ENCODE assay signal across 34 cellular contexts in genomic region chr1:57520743-57521142, GRCh38.
"Had no signal": no experiment of that assay in that cellular context is flagged by ENCODE, and none has a peak within 500 bp of the region (broad histone marks: within the 10 kb centered on the region; RNA-seq: fewer than 3 reads in every experiment).

No MANE protein-coding gene starts in this region.

- H3K4me1 Mint-ChIP-seq: activated CD4-positive, alpha-beta memory T cell treated with anti-CD3 and anti-CD28 coated beads, Interleukin-2, amount 10 ng/mL, durations not matched to agents 7 days and 5 days; activated CD4-positive, alpha-beta T cell treated with anti-CD3 and anti-CD28 coated beads for 36 hours; activated CD4-positive, alpha-beta T cell treated with anti-CD3 and anti-CD28 coated beads, Interleukin-2, amount 10 ng/mL, durations not matched to agents 7 days and 5 days; activated CD8-positive, alpha-beta memory T cell treated with anti-CD3 and anti-CD28 coated beads, Interleukin-2, amount 10 ng/mL, durations not matched to agents 7 days and 5 days; activated naive CD8-positive, alpha-beta T cell treated with anti-CD3 and anti-CD28 coated beads for 36 hours had no signal

- H3K4me1 ChIP-seq: adrenal gland, body of pancreas, breast epithelium had no signal

- H3K36me3 Mint-ChIP-seq: activated CD8-positive, alpha-beta memory T cell treated with anti-CD3 and anti-CD28 coated beads, Interleukin-2, amount 10 ng/mL, durations not matched to agents 7 days and 5 days; activated naive CD4-positive, alpha-beta T cell treated with anti-CD3 and anti-CD28 coated beads, Interleukin-2, amount 50 U/mL, for 72 hours; activated naive CD8-positive, alpha-beta T cell treated with anti-CD3 and anti-CD28 coated beads for 36 hours had no signal

- H3K27me3 Mint-ChIP-seq: activated CD4-positive, alpha-beta memory T cell treated with anti-CD3 and anti-CD28 coated beads, Interleukin-2, amount 10 ng/mL, durations not matched to agents 7 days and 5 days; activated CD8-positive, alpha-beta memory T cell treated with anti-CD3 and anti-CD28 coated beads, Interleukin-2, amount 10 ng/mL, durations not matched to agents 7 days and 5 days had no signal

- H3K36me3 ChIP-seq: adrenal gland, brain microvascular endothelial cell, breast epithelium had no signal

- H3K4me3 Mint-ChIP-seq: activated CD4-positive, alpha-beta memory T cell treated with anti-CD3 and anti-CD28 coated beads, Interleukin-2, amount 10 ng/mL, durations not matched to agents 7 days and 5 days; activated CD4-positive, alpha-beta T cell treated with anti-CD3 and anti-CD28 coated beads for 36 hours; activated CD4-positive, alpha-beta T cell treated with anti-CD3 and anti-CD28 coated beads, Interleukin-2, amount 10 ng/mL, durations not matched to agents 7 days and 5 days; activated CD8-positive, alpha-beta memory T cell treated with anti-CD3 and anti-CD28 coated beads, Interleukin-2, amount 10 ng/mL, durations not matched to agents 7 days and 5 days; activated CD8-positive, alpha-beta T cell treated with anti-CD3 and anti-CD28 coated beads, Interleukin-2, amount 10 ng/mL, durations not matched to agents 7 days and 5 days; activated naive CD8-positive, alpha-beta T cell treated with anti-CD3 and anti-CD28 coated beads for 36 hours; activated T-cell treated with anti-CD3 and anti-CD28 coated beads, Interleukin-2, amount 50 U/mL, for 24 hours; T-helper 1 cell treated with Interleukin-12 subunit alpha and Interleukin-12 subunit beta and Interleukin-4 antibody, amounts not matched to agents 30 μg/mL and 1 μg/mL, for 36 hours; T-helper 2 cell treated with Interferon-gamma antibody and Interleukin-4, amounts not matched to agents 5 μg/mL and 100 μg/mL, for 36 hours had no signal

- H3K4me3 ChIP-seq: adrenal gland, body of pancreas, breast epithelium had no signal

- H3K9me3 Mint-ChIP-seq: activated CD4-positive, alpha-beta memory T cell treated with anti-CD3 and anti-CD28 coated beads, Interleukin-2, amount 10 ng/mL, durations not matched to agents 7 days and 5 days; activated CD4-positive, alpha-beta T cell treated with anti-CD3 and anti-CD28 coated beads, Interleukin-2, amount 10 ng/mL, durations not matched to agents 7 days and 5 days; activated naive CD8-positive, alpha-beta T cell treated with anti-CD3 and anti-CD28 coated beads for 36 hours; activated T-cell treated with anti-CD3 and anti-CD28 coated beads, Interleukin-2, amount 50 U/mL, for 24 hours; activated T-helper 2 cell treated with anti-CD3 and anti-CD28 coated beads, Interferon-gamma antibody, Interleukin-2, Interleukin-4, amounts not matched to agents 10 μg/mL and 5 μg/mL and 100 μg/mL, durations not matched to agents 14 hours and 24 hours and 36 hours; T-helper 2 cell treated with Interferon-gamma antibody and Interleukin-4, amounts not matched to agents 5 μg/mL and 100 μg/mL, for 36 hours had no signal

- H3K9me3 ChIP-seq: adrenal gland, body of pancreas, breast epithelium had no signal

- H3K27ac Mint-ChIP-seq: activated CD4-positive, alpha-beta memory T cell treated with anti-CD3 and anti-CD28 coated beads, Interleukin-2, amount 10 ng/mL, durations not matched to agents 7 days and 5 days; activated CD4-positive, alpha-beta T cell treated with anti-CD3 and anti-CD28 coated beads for 36 hours; activated CD4-positive, alpha-beta T cell treated with anti-CD3 and anti-CD28 coated beads, Interleukin-2, amount 10 ng/mL, durations not matched to agents 7 days and 5 days; activated CD8-positive, alpha-beta memory T cell treated with anti-CD3 and anti-CD28 coated beads, Interleukin-2, amount 10 ng/mL, durations not matched to agents 7 days and 5 days; activated CD8-positive, alpha-beta T cell treated with anti-CD3 and anti-CD28 coated beads, Interleukin-2, amount 10 ng/mL, durations not matched to agents 7 days and 5 days; activated naive CD4-positive, alpha-beta T cell treated with anti-CD3 and anti-CD28 coated beads, Interleukin-2, amount 50 U/mL, for 72 hours; activated naive CD8-positive, alpha-beta T cell treated with anti-CD3 and anti-CD28 coated beads for 36 hours; activated T-cell treated with anti-CD3 and anti-CD28 coated beads, Interleukin-2, amount 50 U/mL, for 24 hours; activated T-helper 2 cell treated with anti-CD3 and anti-CD28 coated beads, Interferon-gamma antibody, Interleukin-2, Interleukin-4, amounts not matched to agents 10 μg/mL and 5 μg/mL and 100 μg/mL, durations not matched to agents 14 hours and 24 hours and 36 hours; T-helper 1 cell treated with Interleukin-12 subunit alpha and Interleukin-12 subunit beta and Interleukin-4 antibody, amounts not matched to agents 30 μg/mL and 1 μg/mL, for 36 hours; T-helper 2 cell treated with Interferon-gamma antibody and Interleukin-4, amounts not matched to agents 5 μg/mL and 100 μg/mL, for 36 hours had no signal

- ATAC-seq: activated CD4-positive, alpha-beta T cell treated with anti-CD3 and anti-CD28 coated beads for 36 hours; activated CD4-positive, CD25-positive, alpha-beta regulatory T cell treated with anti-CD3 and anti-CD28 coated beads, Interleukin-2, amount 50 U/mL, for 24 hours; activated CD8-positive, alpha-beta memory T cell treated with anti-CD3 and anti-CD28 coated beads, Interleukin-2, amount 10 ng/mL, durations not matched to agents 7 days and 5 days; activated CD8-positive, alpha-beta T cell treated with anti-CD3 and anti-CD28 coated beads, Interleukin-2, amount 10 ng/mL, durations not matched to agents 7 days and 5 days; activated naive CD4-positive, alpha-beta T cell treated with anti-CD3 and anti-CD28 coated beads, Interleukin-2, amount 50 U/mL, for 72 hours; body of pancreas had no signal

- DNase-seq: activated CD4-positive, alpha-beta memory T cell treated with anti-CD3 and anti-CD28 coated beads, Interleukin-2, amount 10 ng/mL, durations not matched to agents 7 days and 5 days; activated CD4-positive, alpha-beta T cell treated with anti-CD3 and anti-CD28 coated beads for 1 hour; activated CD4-positive, alpha-beta T cell treated with anti-CD3 and anti-CD28 coated beads for 36 hours; activated CD4-positive, alpha-beta T cell treated with anti-CD3 and anti-CD28 coated beads for 48 hours; activated CD4-positive, alpha-beta T cell treated with anti-CD3 and anti-CD28 coated beads, Interleukin-2, amount 10 ng/mL, durations not matched to agents 7 days and 5 days; activated CD4-positive, alpha-beta T cell treated with anti-CD3 and anti-CD28 coated beads, Interleukin-2, amount 50 U/mL, for 48 hours; activated CD4-positive, CD25-positive, alpha-beta regulatory T cell; activated CD8-positive, alpha-beta memory T cell treated with anti-CD3 and anti-CD28 coated beads for 24 hours; activated CD8-positive, alpha-beta memory T cell treated with anti-CD3 and anti-CD28 coated beads, Interleukin-2, amount 10 ng/mL, durations not matched to agents 7 days and 5 days; activated CD8-positive, alpha-beta memory T cell treated with anti-CD3 and anti-CD28 coated beads, Interleukin-2, amount 50 U/mL, for 48 hours; activated CD8-positive, alpha-beta T cell treated with anti-CD3 and anti-CD28 coated beads, Interleukin-2, amount 10 ng/mL, durations not matched to agents 7 days and 5 days; activated effector memory CD4-positive, alpha-beta T cell treated with Interleukin-2 at 50 U/mL for 16 hours; activated gamma-delta T cell; activated naive CD4-positive, alpha-beta T cell treated with anti-CD3 and anti-CD28 coated beads, Interleukin-2, amount 50 U/mL, for 16 hours; activated naive CD4-positive, alpha-beta T cell treated with Interleukin-2 at 50 U/mL for 16 hours; activated naive CD8-positive, alpha-beta T cell treated with anti-CD3 and anti-CD28 coated beads for 36 hours; activated T-cell treated with anti-CD3 and anti-CD28 coated beads, Interleukin-2, amount 50 U/mL, for 24 hours; activated T-cell treated with anti-CD3 and anti-CD28 coated beads, Interleukin-2, amount 50 U/mL, for 48 hours; adrenal gland; amniotic stem cell; aorta; body of pancreas; brain microvascular endothelial cell; central memory CD4-positive, alpha-beta T cell; T-helper 1 cell; T-helper 2 cell; T-helper 9 cell had no signal

- H3K27me3 ChIP-seq: adrenal gland, body of pancreas, brain microvascular endothelial cell, breast epithelium had no signal

- H3K27ac ChIP-seq: adrenal gland, body of pancreas, brain microvascular endothelial cell, breast epithelium, VCaP had no signal
